31 cellular contexts compared by ENCODE assay signal in the genomic region with DNA sequence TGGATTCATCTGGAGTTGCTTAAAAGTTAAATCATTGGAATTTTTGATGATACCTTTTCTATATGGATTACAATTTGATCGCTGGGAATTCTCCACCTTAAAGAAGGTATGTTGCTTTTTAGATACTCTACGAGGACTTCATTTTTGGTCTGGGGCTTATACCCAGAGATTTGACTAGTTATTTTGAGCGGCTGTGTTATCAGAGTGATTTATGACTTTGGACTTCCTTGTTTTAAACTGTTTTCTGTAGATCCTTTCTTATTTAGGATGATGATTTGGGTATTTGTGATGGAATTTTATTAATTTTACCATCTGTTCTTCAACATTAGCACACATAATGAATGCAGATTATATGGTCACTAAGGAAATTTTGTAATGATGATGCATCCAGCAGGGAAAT.
DNase-seq lines count a peak whose midpoint lies in the region; ATAC-seq, FAIRE-seq and TF ChIP-seq lines count a peak whose summit lies in the region.
"Had no signal": no experiment of that assay in that cellular context is flagged by ENCODE, and none has a peak within 500 bp of the region (broad histone marks: within the 10 kb centered on the region; RNA-seq: fewer than 3 reads in every experiment).

No MANE protein-coding gene starts in this region.

- no peak for TF ChIP-seq RAD21 in K562 (CRISPR knock-in tag; conservative IDR thresholded peaks at IDR 0.05 in 1 of 2, IDR thresholded peaks at IDR 0.05 in 1 of 2)

- no peaks in the 10 kb centered on the region for H3K9me3 ChIP-seq in HUES6 (ENCODE audit: control insufficient read depth, insufficient read depth, low read depth, low read length)
- H3K9me3 ChIP-seq in K562 (replicated peaks; ENCODE audit: control insufficient read depth, insufficient read depth, low read depth, low read length): no peaks in the 10 kb centered on the region
- no peaks in the 10 kb centered on the region for H3K9me3 ChIP-seq in iPS-15b (ENCODE audit: control insufficient read depth, insufficient read depth, low read length)
- H3K9me3 ChIP-seq in smooth muscle cell (replicated peaks; ENCODE audit: low read depth): no peaks in the 10 kb centered on the region
- no peaks in the 10 kb centered on the region for H3K9me3 ChIP-seq in small intestine (ENCODE audit: control insufficient read depth, low read depth)
- H3K9me3 ChIP-seq: Caco-2, mucosa of descending colon, testis, vagina had no signal

- H3K36me3 Mint-ChIP-seq in Calu3 (ENCODE audit: insufficient read depth, unreplicated experiment): peaks cover 20% of the 10 kb centered on the region
- peaks cover 2% of the 10 kb centered on the region for H3K36me3 Mint-ChIP-seq in activated CD4-positive, alpha-beta T cell treated with anti-CD3 and anti-CD28 coated beads, Interleukin-2, amount 10 ng/mL, durations not matched to agents 7 days and 5 days (ENCODE audit: low read depth)

- no peak overlapping the region for H3K4me3 Mint-ChIP-seq in Calu3 (ENCODE audit: low read depth, unreplicated experiment)
- no peak overlapping the region for H3K4me3 Mint-ChIP-seq in activated CD4-positive, alpha-beta T cell treated with anti-CD3 and anti-CD28 coated beads, Interleukin-2, amount 10 ng/mL, durations not matched to agents 7 days and 5 days
- H3K4me3 Mint-ChIP-seq: activated T-cell treated with anti-CD3 and anti-CD28 coated beads, Interleukin-2, amount 50 U/mL, for 24 hours; effector memory CD8-positive, alpha-beta T cell had no signal

- H3K4me1 Mint-ChIP-seq in Calu3 (ENCODE audit: low read depth, unreplicated experiment): peaks cover 9% of the 10 kb centered on the region
- peaks cover 30% of the 10 kb centered on the region for H3K4me1 Mint-ChIP-seq in activated CD4-positive, alpha-beta T cell treated with anti-CD3 and anti-CD28 coated beads, Interleukin-2, amount 10 ng/mL, durations not matched to agents 7 days and 5 days

- intact Hi-C loops in K562 (cut with micrococcal nuclease) (no loop called here), Calu3 (cut with micrococcal nuclease; ENCODE audit: unreplicated experiment) (no loop called here)

- H3K27ac ChIP-seq in HUES6 (ENCODE audit: low read depth, low read length) (no peak overlapping the region), K562 (ENCODE audit: extremely low read depth, low read depth, low read length) (no peak overlapping the region), smooth muscle cell (ENCODE audit: low read depth) (no peak overlapping the region), small intestine (ENCODE audit: low read depth in 1 of 2, low read length in 1 of 2) (no peak overlapping the region)
- H3K27ac ChIP-seq: PC-9, testis, vagina had no signal

- FAIRE-seq in K562 (lab: Jason Lieb, UNC): no peak
- no peak for FAIRE-seq in small intestine (lab: Jason Lieb, UNC)
- FAIRE-seq: colon, frontal cortex, HepG2, islet of Langerhans had no signal

- H3K79me2 ChIP-seq in K562 (ENCODE audit: control insufficient read depth, insufficient read depth, low read length) (no peaks in the 10 kb centered on the region), smooth muscle cell (ENCODE audit: low read depth) (peaks cover 27% of the 10 kb centered on the region)

- POLR2A ChIA-PET in K562 (lab: Yijun Ruan, JAX): no interaction called here
- POLR2A ChIA-PET in activated CD4-positive, alpha-beta T cell treated with anti-CD3 and anti-CD28 coated beads, Interleukin-2, amount 10 ng/mL, durations not matched to agents 7 days and 5 days (lab: Charles Lee): no interaction called here

- no peak for TF ChIP-seq POLR2A in K562 (conservative IDR thresholded peaks at IDR 0.05)

- H3K27ac Mint-ChIP-seq in Calu3 (ENCODE audit: unreplicated experiment): no peak overlapping the region
- H3K27ac Mint-ChIP-seq in activated CD4-positive, alpha-beta T cell treated with anti-CD3 and anti-CD28 coated beads, Interleukin-2, amount 10 ng/mL, durations not matched to agents 7 days and 5 days: no peak overlapping the region
- H3K27ac Mint-ChIP-seq: activated T-cell treated with anti-CD3 and anti-CD28 coated beads, Interleukin-2, amount 50 U/mL, for 24 hours; effector memory CD8-positive, alpha-beta T cell had no signal

- H2AFZ ChIP-seq in K562 (ENCODE audit: low read depth, low read length) (no peak overlapping the region), smooth muscle cell (ENCODE audit: low read depth) (no peak overlapping the region)
- H2AFZ ChIP-seq: PC-9 had no signal

- WGBS in K562 (ENCODE audit: insufficient coverage, low coverage, missing lambda C conversion rate): 0% methylated on average over 3 of the region's 3 CpGs
- 71% methylated on average over 3 of the region's 3 CpGs for WGBS in smooth muscle cell (ENCODE audit: low lambda C conversion rate)
- 39 to 52% (median 43%) methylated on average over 3 of the region's 3 CpGs for WGBS in small intestine, 3 donors

- H3F3A ChIP-seq in smooth muscle cell (ENCODE audit: low read depth): no peaks in the 10 kb centered on the region

- H3K27me3 ChIP-seq in HUES6 (ENCODE audit: control insufficient read depth, insufficient read depth, low read length): peaks cover 18% of the 10 kb centered on the region
- peaks cover 32 to 41% of the 10 kb centered on the region in 2 experiments for H3K27me3 ChIP-seq in K562 (ENCODE audit: control insufficient read depth in 2 of 2, insufficient read depth in 2 of 2, low read length in 2 of 2)
- peaks cover 2% of the 10 kb centered on the region for H3K27me3 ChIP-seq in iPS-15b (ENCODE audit: control insufficient read depth, insufficient read depth, low read length)
- peaks cover 47% of the 10 kb centered on the region for H3K27me3 ChIP-seq in smooth muscle cell (ENCODE audit: low read depth)
- peaks cover 3 to 5% of the 10 kb centered on the region in 2 donors for H3K27me3 ChIP-seq in small intestine (ENCODE audit: control insufficient read depth in 2 of 2, insufficient read depth in 2 of 2, low read length in 2 of 2)
- H3K27me3 ChIP-seq: testis, vagina had no signal

- ATAC-seq in K562: no peak
- ATAC-seq: effector memory CD8-positive, alpha-beta T cell; HepG2; mucosa of descending colon; Right ventricle myocardium inferior; sciatic nerve had no signal

- peak overlapping the region; percentile 82 for H3K4me3 ChIP-seq in HUES6 (ENCODE audit: low read depth, low read length)
- H3K4me3 ChIP-seq in K562: no peak overlapping the region
- H3K4me3 ChIP-seq in iPS-15b (ENCODE audit: low read depth, low read length): peak overlapping the region; percentile 63
- peak overlapping the region; percentile 7 for H3K4me3 ChIP-seq in smooth muscle cell
- H3K4me3 ChIP-seq in small intestine (ENCODE audit: low read depth in 1 of 2, low read length in 2 of 2): no peak overlapping the region
- H3K4me3 ChIP-seq: mucosa of descending colon, PC-9, testis, vagina had no signal

- H3K9ac ChIP-seq in HUES6 (ENCODE audit: low read length) (no peak overlapping the region), K562 (ENCODE audit: insufficient read depth in 1 of 2, low read depth in 2 of 2, low read length in 2 of 2) (no peak overlapping the region), iPS-15b (ENCODE audit: low read depth, low read length) (no peak overlapping the region), smooth muscle cell (ENCODE audit: low read depth) (no peak overlapping the region)

- H3K36me3 ChIP-seq in HUES6 (ENCODE audit: control insufficient read depth, insufficient read depth, low read length) (peaks cover 25% of the 10 kb centered on the region), K562 (ENCODE audit: control insufficient read depth, insufficient read depth, low read length) (no peaks in the 10 kb centered on the region), iPS-15b (ENCODE audit: control insufficient read depth, insufficient read depth, low read length) (no peaks in the 10 kb centered on the region), smooth muscle cell (ENCODE audit: low read depth) (no peaks in the 10 kb centered on the region), small intestine (ENCODE audit: control insufficient read depth in 2 of 2, insufficient read depth in 2 of 2, low read length in 2 of 2) (no peaks in the 10 kb centered on the region)
- H3K36me3 ChIP-seq: vagina had no signal

- H3K4me1 ChIP-seq in HUES6 (ENCODE audit: control insufficient read depth, insufficient read depth, low read length) (peaks cover 27% of the 10 kb centered on the region), K562 (replicated peaks in 1 of 2; ENCODE audit: control insufficient read depth in 2 of 2, insufficient read depth in 2 of 2, low read length in 2 of 2) (peaks cover 0 to 7% of the 10 kb centered on the region in 2 experiments; a peak in 1 of 5 replicates), iPS-15b (ENCODE audit: control insufficient read depth, insufficient read depth, low read length) (peaks cover 13% of the 10 kb centered on the region), smooth muscle cell (ENCODE audit: low read depth) (peaks cover 22% of the 10 kb centered on the region), small intestine (ENCODE audit: control insufficient read depth in 2 of 2, insufficient read depth in 1 of 2, low read depth in 1 of 2, low read length in 1 of 2) (no peaks in the 10 kb centered on the region)

- peaks cover 36% of the 10 kb centered on the region for H3K27me3 Mint-ChIP-seq in Calu3 (ENCODE audit: unreplicated experiment)
- peaks cover 61% of the 10 kb centered on the region for H3K27me3 Mint-ChIP-seq in activated CD4-positive, alpha-beta T cell treated with anti-CD3 and anti-CD28 coated beads, Interleukin-2, amount 10 ng/mL, durations not matched to agents 7 days and 5 days

- TF ChIP-seq CTCF in K562 (IDR thresholded peaks at IDR 0.05 in 2 of 3, conservative IDR thresholded peaks at IDR 0.05 in 1 of 3; ENCODE audit: insufficient read depth in 2 of 3, low read depth in 1 of 3, low read length in 3 of 3): no peak
- TF ChIP-seq CTCF in smooth muscle cell (IDR thresholded peaks at IDR 0.05; ENCODE audit: borderline replicate concordance, insufficient read depth, poor library complexity, severe bottlenecking): no peak
- no peak for TF ChIP-seq CTCF in Calu3 (IDR thresholded peaks at IDR 0.05; ENCODE audit: unreplicated experiment)

- H4K20me1 ChIP-seq in K562 (replicated peaks; ENCODE audit: control insufficient read depth, insufficient read depth, low read length): no peaks in the 10 kb centered on the region
- H4K20me1 ChIP-seq in smooth muscle cell (ENCODE audit: low read depth): peaks cover 4% of the 10 kb centered on the region

- peaks cover 2% of the 10 kb centered on the region for H3K9me1 ChIP-seq in K562 (ENCODE audit: control insufficient read depth, insufficient read depth, low read length)

- TF ChIP-seq EP300 in K562 (IDR thresholded peaks at IDR 0.05; ENCODE audit: low read length): no peak

- CTCF ChIA-PET in K562 (lab: Yijun Ruan, JAX; ENCODE audit: low intra/inter-chr PET ratio): no interaction called here
- CTCF ChIA-PET in Calu3 (lab: Charles Lee): no interaction called here
- CTCF ChIA-PET in activated CD4-positive, alpha-beta T cell treated with anti-CD3 and anti-CD28 coated beads, Interleukin-2, amount 10 ng/mL, durations not matched to agents 7 days and 5 days (lab: Charles Lee): no interaction called here

- no peaks in the 10 kb centered on the region for H3K9me3 Mint-ChIP-seq in Calu3 (ENCODE audit: low read depth, unreplicated experiment)
- H3K9me3 Mint-ChIP-seq in activated CD4-positive, alpha-beta T cell treated with anti-CD3 and anti-CD28 coated beads, Interleukin-2, amount 10 ng/mL, durations not matched to agents 7 days and 5 days: no peaks in the 10 kb centered on the region
- H3K9me3 Mint-ChIP-seq: activated T-cell treated with anti-CD3 and anti-CD28 coated beads, Interleukin-2, amount 50 U/mL, for 24 hours; effector memory CD8-positive, alpha-beta T cell had no signal

- H3K4me2 ChIP-seq in K562 (ENCODE audit: insufficient read depth, low read length) (no peak overlapping the region), smooth muscle cell (peak overlapping the region; percentile 43)
- H3K4me2 ChIP-seq: PC-9 had no signal

- in situ Hi-C loops in K562 (cut with MboI): no loop called here

- no TSS peak for BruUV-seq in K562 (replicated peaks; lab: Mats Ljungman, UMichigan)
- BruUV-seq in Calu3 (replicated peaks; lab: Mats Ljungman, UMichigan): no TSS peak

- DNase-seq in K562 (ENCODE audit: extremely low read depth in 1 of 4, low spot score in 3 of 4) (no peak), smooth muscle cell (lab: John Stamatoyannopoulos, UW; ENCODE audit: unreplicated experiment) (no peak), cerebellum (ENCODE audit: low spot score) (no peak), Calu3 (no peak), small intestine (no peak)
- no peak for DNase-seq in activated CD4-positive, alpha-beta T cell treated with anti-CD3 and anti-CD28 coated beads, Interleukin-2, amount 10 ng/mL, durations not matched to agents 7 days and 5 days
- DNase-seq: activated CD4-positive, alpha-beta T cell treated with anti-CD3 and anti-CD28 coated beads for 4 hours; activated gamma-delta T cell treated with Interleukin-2 at 50 U/mL for 16 hours; activated T-cell treated with anti-CD3 and anti-CD28 coated beads, Interleukin-2, amount 50 U/mL, for 24 hours; C1 segment of cervical spinal cord; Caco-2; DMS79; effector memory CD8-positive, alpha-beta T cell; hippocampal formation; mucosa of descending colon; NCI-H1105 treated with DMSO at 0.1 percent for 48 hours; NCI-H2029; NCI-H524 treated with DMSO at 0.1 percent for 48 hours; NK-92 treated with Interleukin-12 subunit alpha and Interleukin-12 subunit beta, amount 100 ng/mL, for 24 hours; PC-9; stimulated activated naive CD4-positive, alpha-beta T cell treated with Interleukin-2 at 50 U/mL for 16 hours; testis had no signal

Comparison
In these comparisons a context has a peak if more than half of its experiments do, and no peak if none do; other contexts are left out.
1. H3K4me3 ChIP-seq: peak in HUES6 (single experiment), iPS-15b (single experiment) and smooth muscle cell (single experiment); none in K562 (single experiment) and small intestine (0 of 2).